8 cellular contexts compared by ENCODE assay signal in genomic region chr2:177148477-177149154, GRCh38.
A peak's percentile ranks its signal among the peaks of the same experiment; 100 is the strongest.
DNase-seq lines count a peak whose midpoint lies in the region; ATAC-seq and TF ChIP-seq lines count a peak whose summit lies in the region.

No MANE protein-coding gene starts in this region.

- DNase-seq in GM12864 (ENCODE audit: low read depth) (peak; percentile 27), NCI-H1048 (lab: John Stamatoyannopoulos, UW) (peak; percentile 72), SKM-1 treated with dmso at 0.1 percent for 144 hours (lab: John Stamatoyannopoulos, UW; ENCODE audit: unreplicated experiment) (peak; percentile 75), heart right ventricle (peak; percentile 57 to 71), prostate gland (ENCODE audit: low spot score) (peak; percentile 73)
- peak; percentile 75 for DNase-seq in activated naive CD8-positive, alpha-beta T cell treated with anti-CD3 and anti-CD28 coated beads for 36 hours

- H3K27me3 Mint-ChIP-seq in activated naive CD8-positive, alpha-beta T cell treated with anti-CD3 and anti-CD28 coated beads for 36 hours, result peaks cover 58% of the 10 kb centered on the region

- peak overlapping the region; percentile 82 for H3K4me3 Mint-ChIP-seq in activated naive CD8-positive, alpha-beta T cell treated with anti-CD3 and anti-CD28 coated beads for 36 hours

- 2% methylated on average over 25 of the region's 25 CpGs for WGBS in heart right ventricle, 2 donors
- 3% methylated on average over 25 of the region's 25 CpGs for WGBS in prostate gland
- 2% methylated on average over 25 of the region's 25 CpGs for WGBS in urinary bladder

- H3K4me1 ChIP-seq in heart right ventricle (peaks cover 0 to 16% (median 8%) of the 10 kb centered on the region in 9 donors), prostate gland (replicated peaks) (no peaks in the 10 kb centered on the region), urinary bladder (ENCODE audit: insufficient read depth) (no peaks in the 10 kb centered on the region)

- H3K9me3 ChIP-seq in heart right ventricle (no peaks in the 10 kb centered on the region), prostate gland (no peaks in the 10 kb centered on the region)

- H3K4me3 ChIP-seq in GM12864 (ENCODE audit: low read depth, low read length) (peak overlapping the region; percentile 49), heart right ventricle (peak overlapping the region in 9 of 10 donors; percentile 9 to 47 (median 44)), prostate gland (peak overlapping the region in 1 of 2 donors; percentile 6), urinary bladder (ENCODE audit: low read depth, low read length) (peak overlapping the region; percentile 23)

- TF ChIP-seq CTCF in GM12864 (IDR thresholded peaks at IDR 0.05; ENCODE audit: low read depth, low read length, missing control alignments) (peak; percentile 91), heart right ventricle (IDR thresholded peaks at IDR 0.05) (peak; percentile 48 to 87 (median 78)), prostate gland (IDR thresholded peaks at IDR 0.05) (peak; percentile 22 to 67 (median 65))

- peaks cover 8% of the 10 kb centered on the region for H3K4me1 Mint-ChIP-seq in activated naive CD8-positive, alpha-beta T cell treated with anti-CD3 and anti-CD28 coated beads for 36 hours

- peaks cover 0 to 85% (median 72%) of the 10 kb centered on the region in 7 donors for H3K27me3 ChIP-seq in heart right ventricle
- H3K27me3 ChIP-seq in prostate gland (replicated peaks; ENCODE audit: insufficient read depth), result peaks cover 6% of the 10 kb centered on the region

- H3K36me3 ChIP-seq in heart right ventricle (no peaks in the 10 kb centered on the region), prostate gland (no peaks in the 10 kb centered on the region), urinary bladder (ENCODE audit: insufficient read depth) (no peaks in the 10 kb centered on the region)

- TF ChIP-seq POLR2A in prostate gland (IDR thresholded peaks at IDR 0.05), result no peak

- H3K27ac Mint-ChIP-seq in activated naive CD8-positive, alpha-beta T cell treated with anti-CD3 and anti-CD28 coated beads for 36 hours, result no peak overlapping the region

- no peaks in the 10 kb centered on the region for H3K36me3 Mint-ChIP-seq in activated naive CD8-positive, alpha-beta T cell treated with anti-CD3 and anti-CD28 coated beads for 36 hours

- ATAC-seq in HG02610 (IDR thresholded peaks at IDR 0.05; ENCODE audit: unreplicated experiment), result peak; percentile 86
- peak; percentile 55 to 92 (median 82) for ATAC-seq in heart right ventricle

- H3K27ac ChIP-seq in heart right ventricle, result no peak overlapping the region
- H3K27ac ChIP-seq in prostate gland, result peak overlapping the region in 1 of 2 donors; percentile 17
- no peak overlapping the region for H3K27ac ChIP-seq in urinary bladder (ENCODE audit: low read depth)

- H3K9me3 Mint-ChIP-seq in activated naive CD8-positive, alpha-beta T cell treated with anti-CD3 and anti-CD28 coated beads for 36 hours, result no peaks in the 10 kb centered on the region

- intact Hi-C loops in heart right ventricle (cut with DNase I) (loop anchor here (5.0 to 10.0 kb wide), 6 partner anchors 324 to 1026 kb away; partner anchors contain the start of genes HOXD8 (in 8 of the 10) and HOXD9 (in 3 of the 10)), prostate gland (cut with DNase I) (loop anchor here (5.0 to 10.0 kb wide), 4 partner anchors 334 to 1021 kb away; partner anchors contain the start of gene HOXD8)
